In the genomic region with DNA sequence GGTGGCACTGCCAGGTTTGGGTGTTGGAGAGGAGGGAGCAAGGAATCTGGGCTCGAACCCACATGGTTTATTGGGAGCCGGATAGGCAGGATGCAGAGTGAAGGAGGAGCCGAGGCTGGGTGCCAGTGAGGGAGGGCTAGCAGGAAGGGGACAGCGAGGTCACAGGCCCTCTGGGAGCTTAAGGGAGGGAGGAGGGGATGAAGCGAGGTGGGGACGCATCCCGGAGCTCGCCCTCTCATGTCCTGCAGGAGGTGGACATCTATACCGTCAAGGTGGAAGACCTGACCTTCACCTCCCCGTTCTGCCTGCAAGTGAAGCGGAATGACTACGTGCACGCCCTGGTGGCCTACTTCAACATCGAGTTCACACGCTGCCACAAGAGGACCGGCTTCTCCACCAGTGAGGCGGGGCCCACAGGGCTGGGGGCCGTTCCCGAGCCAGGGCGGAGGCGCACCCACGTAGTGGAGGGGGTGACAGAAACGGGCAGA, we compare ENCODE assay signal across 24 cellular contexts. TPM values are rescaled to one million over a fixed set of nuclear protein-coding genes. Genes with fewer than 3 reads are reported as not detected.
A peak's percentile ranks its signal among the peaks of the same experiment; 100 is the strongest.
DNase-seq lines count a peak whose midpoint lies in the region; ATAC-seq, FAIRE-seq and TF ChIP-seq lines count a peak whose summit lies in the region.
"Had no signal": no experiment of that assay in that cellular context is flagged by ENCODE, and none has a peak within 500 bp of the region (broad histone marks: within the 10 kb centered on the region; RNA-seq: fewer than 3 reads in every experiment).

No MANE protein-coding gene starts in this region.

- H3F3A ChIP-seq in GM23338 (replicated peaks; ENCODE audit: low read depth), result peaks cover 74% of the 10 kb centered on the region

- no TSS peak for BruUV-seq in K562 (replicated peaks; lab: Mats Ljungman, UMichigan)

- H4K20me1 ChIP-seq in GM23338 (replicated peaks; ENCODE audit: insufficient read depth) (peaks cover 54% of the 10 kb centered on the region), K562 (replicated peaks; ENCODE audit: control insufficient read depth, insufficient read depth, low read length) (peaks cover 5% of the 10 kb centered on the region; the same call in 1 of the 2 replicates)

- H3K9me3 ChIP-seq in K562 (replicated peaks; ENCODE audit: control insufficient read depth, insufficient read depth, low read depth, low read length), result no peaks in the 10 kb centered on the region
- no peaks in the 10 kb centered on the region for H3K9me3 ChIP-seq in spleen
- H3K9me3 ChIP-seq: prostate gland, vagina had no signal

- CTCF ChIA-PET in activated naive CD4-positive, alpha-beta T cell treated with anti-CD3 and anti-CD28 coated beads, Interleukin-2, amount 10 ng/mL, durations not matched to agents 7 days and 5 days (lab: Charles Lee), result interaction anchor here (1.7 kb wide), 2 partner anchors 10 to 179 kb away, joined by 4 to 5 read pairs; no protein-coding TSS in a partner anchor
- CTCF ChIA-PET in K562 (lab: Yijun Ruan, JAX; ENCODE audit: low intra/inter-chr PET ratio), result no interaction called here

- H3K79me2 ChIP-seq in GM23338 (replicated peaks; ENCODE audit: insufficient read depth) (peaks cover 35% of the 10 kb centered on the region), K562 (ENCODE audit: control insufficient read depth, insufficient read depth, low read length) (peaks cover 13% of the 10 kb centered on the region)

- H3K9ac ChIP-seq in K562 (ENCODE audit: insufficient read depth in 1 of 2, low read depth in 2 of 2, low read length in 2 of 2), result no peak overlapping the region

- H2AFZ ChIP-seq in GM23338 (no peak overlapping the region), K562 (ENCODE audit: low read depth, low read length) (no peak overlapping the region)

- no peak for DNase-seq in activated naive CD4-positive, alpha-beta T cell treated with anti-CD3 and anti-CD28 coated beads, Interleukin-2, amount 10 ng/mL, durations not matched to agents 7 days and 5 days
- DNase-seq in GM23338 (ENCODE audit: low spot score) (no peak), K562 (ENCODE audit: extremely low read depth in 1 of 4, low spot score in 3 of 4) (no peak), spleen (peak; percentile 84), dermis blood vessel endothelial cell (no peak), GM13976 (ENCODE audit: low spot score) (no peak)
- DNase-seq in stimulated activated CD4-positive, alpha-beta T cell treated with anti-CD3 and anti-CD28 coated beads, Interleukin-4, amount 100 ng/mL, for 1 hour, result no peak
- DNase-seq: activated CD8-positive, alpha-beta memory T cell treated with anti-CD3 and anti-CD28 coated beads, Interleukin-2, amount 50 U/mL, for 48 hours; activated effector memory CD4-positive, alpha-beta T cell treated with anti-CD3 and anti-CD28 coated beads, Interleukin-2, amount 50 U/mL, for 16 hours; amniotic stem cell; effector memory CD8-positive, alpha-beta T cell; midbrain; MV-4-11; NCI-H187; NCI-H774; SIG-M5; small intestine; stimulated activated CD4-positive, alpha-beta T cell treated with anti-CD3 and anti-CD28 coated beads, Interleukin-2, amount 100 ng/mL, for 48 hours; T-cell had no signal

- WGBS in K562 (ENCODE audit: insufficient coverage, low coverage, missing lambda C conversion rate), result 98% methylated on average over 21 of the region's 23 CpGs
- whole genome bisulfite sequencing in spleen, 5 donors, result 59 to 76% (median 72%) methylated on average over 19 to 23 of the region's 23 CpGs

- H3K9me3 Mint-ChIP-seq in activated naive CD4-positive, alpha-beta T cell treated with anti-CD3 and anti-CD28 coated beads, Interleukin-2, amount 50 U/mL, for 24 hours, result no peaks in the 10 kb centered on the region
- no peaks in the 10 kb centered on the region for H3K9me3 Mint-ChIP-seq in activated naive CD4-positive, alpha-beta T cell treated with anti-CD3 and anti-CD28 coated beads, Interleukin-2, amount 10 ng/mL, durations not matched to agents 7 days and 5 days
- peaks cover 7% of the 10 kb centered on the region for H3K9me3 Mint-ChIP-seq in GM23338
- H3K9me3 Mint-ChIP-seq: effector memory CD8-positive, alpha-beta T cell; nephron; T-cell had no signal

- no peak for FAIRE-seq in K562 (lab: Jason Lieb, UNC)
- FAIRE-seq: small intestine had no signal

- peaks cover 28% of the 10 kb centered on the region for H3K4me1 Mint-ChIP-seq in activated naive CD4-positive, alpha-beta T cell treated with anti-CD3 and anti-CD28 coated beads, Interleukin-2, amount 50 U/mL, for 24 hours
- peaks cover 26% of the 10 kb centered on the region for H3K4me1 Mint-ChIP-seq in activated naive CD4-positive, alpha-beta T cell treated with anti-CD3 and anti-CD28 coated beads, Interleukin-2, amount 10 ng/mL, durations not matched to agents 7 days and 5 days
- H3K4me1 Mint-ChIP-seq in GM23338, result peaks cover 49% of the 10 kb centered on the region

- H3K4me1 ChIP-seq in GM23338 (ENCODE audit: insufficient read depth) (peaks cover 23% of the 10 kb centered on the region), K562 (replicated peaks in 1 of 2; ENCODE audit: control insufficient read depth in 2 of 2, insufficient read depth in 2 of 2, low read length in 2 of 2) (peaks cover 2 to 69% of the 10 kb centered on the region in 2 experiments; a peak in 2 of 5 replicates), spleen (peaks cover 17 to 81% (median 45%) of the 10 kb centered on the region in 6 donors)
- H3K4me1 ChIP-seq: prostate gland had no signal

- TF ChIP-seq POLR2A in K562 (conservative IDR thresholded peaks at IDR 0.05), result peak; percentile 53; the same call in 1 of the 2 replicates
- no peak for TF ChIP-seq POLR2A in spleen (IDR thresholded peaks at IDR 0.05)

- H3K27ac ChIP-seq in GM23338 (ENCODE audit: low read depth) (no peak overlapping the region), K562 (ENCODE audit: extremely low read depth, low read depth, low read length) (no peak overlapping the region), spleen (peak overlapping the region in 7 of 8 donors; percentile 9 to 83 (median 79))
- H3K27ac ChIP-seq: HL-60, prostate gland, vagina had no signal

- in situ Hi-C loops in K562 (cut with MboI) (no loop called here), GM13976 (cut with MboI; ENCODE audit: low sequenced_read_pairs, unreplicated experiment) (no loop called here)

- H3K27me3 ChIP-seq in GM23338 (ENCODE audit: insufficient read depth) (no peaks in the 10 kb centered on the region), K562 (ENCODE audit: control insufficient read depth in 2 of 2, insufficient read depth in 2 of 2, low read length in 2 of 2) (no peaks in the 10 kb centered on the region), spleen (replicated peaks in 1 of 7) (peaks cover 0 to 19% (median 13%) of the 10 kb centered on the region in 7 donors)
- H3K27me3 ChIP-seq: vagina had no signal

- POLR2A ChIA-PET in K562 (lab: Yijun Ruan, JAX), result interaction anchor here (0.7 to 1.0 kb wide), 3 partner anchors 9 to 27 kb away, joined by 3 to 8 read pairs (median 3); partner anchors contain the start of gene PRMT1

- H3K4me3 ChIP-seq in GM23338, result no peak overlapping the region
- no peak overlapping the region for H3K4me3 ChIP-seq in K562
- H3K4me3 ChIP-seq in spleen, result peak overlapping the region in 2 of 8 donors; percentile 2 to 72
- H3K4me3 ChIP-seq: prostate gland, vagina had no signal

- no peak for TF ChIP-seq CTCF in GM23338 (conservative IDR thresholded peaks at IDR 0.05; ENCODE audit: low read depth in 2 of 2)
- TF ChIP-seq CTCF in K562 (IDR thresholded peaks at IDR 0.05 in 2 of 3, conservative IDR thresholded peaks at IDR 0.05 in 1 of 3; ENCODE audit: insufficient read depth in 2 of 3, low read depth in 1 of 3, low read length in 3 of 3), result no peak
- no peak for TF ChIP-seq CTCF in spleen (IDR thresholded peaks at IDR 0.05 in 8 of 11, conservative IDR thresholded peaks at IDR 0.05 in 3 of 11)
- no peak for TF ChIP-seq CTCF in GM13976 (IDR thresholded peaks at IDR 0.05; ENCODE audit: borderline replicate concordance, control extremely low read depth, extremely low read depth, insufficient read depth, missing control alignments)

- no peak for TF ChIP-seq EP300 in K562 (IDR thresholded peaks at IDR 0.05; ENCODE audit: low read length)

- H3K9me1 ChIP-seq in K562 (ENCODE audit: control insufficient read depth, insufficient read depth, low read length), result peaks cover 3% of the 10 kb centered on the region

- peaks cover 43% of the 10 kb centered on the region for H3K36me3 ChIP-seq in GM23338 (ENCODE audit: insufficient read depth)
- H3K36me3 ChIP-seq in K562 (ENCODE audit: control insufficient read depth, insufficient read depth, low read length), result peaks cover 84% of the 10 kb centered on the region
- peaks cover 4 to 82% (median 61%) of the 10 kb centered on the region in 6 donors for H3K36me3 ChIP-seq in spleen

- peaks cover 11% of the 10 kb centered on the region for H3K36me3 Mint-ChIP-seq in activated naive CD4-positive, alpha-beta T cell treated with anti-CD3 and anti-CD28 coated beads, Interleukin-2, amount 50 U/mL, for 24 hours
- peaks cover 48% of the 10 kb centered on the region for H3K36me3 Mint-ChIP-seq in activated naive CD4-positive, alpha-beta T cell treated with anti-CD3 and anti-CD28 coated beads, Interleukin-2, amount 10 ng/mL, durations not matched to agents 7 days and 5 days
- H3K36me3 Mint-ChIP-seq in GM23338 (ENCODE audit: low read depth), result peaks cover 69% of the 10 kb centered on the region

- no peak for TF ChIP-seq RAD21 in K562 (CRISPR knock-in tag; conservative IDR thresholded peaks at IDR 0.05 in 1 of 2, IDR thresholded peaks at IDR 0.05 in 1 of 2)

- H3K4me3 Mint-ChIP-seq in activated naive CD4-positive, alpha-beta T cell treated with anti-CD3 and anti-CD28 coated beads, Interleukin-2, amount 50 U/mL, for 24 hours, result no peak overlapping the region
- H3K4me3 Mint-ChIP-seq in activated naive CD4-positive, alpha-beta T cell treated with anti-CD3 and anti-CD28 coated beads, Interleukin-2, amount 10 ng/mL, durations not matched to agents 7 days and 5 days, result no peak overlapping the region
- no peak overlapping the region; the same call in 2 of the 3 replicates for H3K4me3 Mint-ChIP-seq in GM23338
- H3K4me3 Mint-ChIP-seq: effector memory CD8-positive, alpha-beta T cell; nephron; T-cell had no signal

- no peak for ATAC-seq in GM23338
- ATAC-seq in K562, result no peak
- ATAC-seq: effector memory CD8-positive, alpha-beta T cell; T-cell had no signal

- H3K9me2 ChIP-seq in GM23338 (ENCODE audit: insufficient read depth), result no peaks in the 10 kb centered on the region

- peaks cover 3% of the 10 kb centered on the region for H3K27me3 Mint-ChIP-seq in activated naive CD4-positive, alpha-beta T cell treated with anti-CD3 and anti-CD28 coated beads, Interleukin-2, amount 50 U/mL, for 24 hours
- peaks cover 13% of the 10 kb centered on the region for H3K27me3 Mint-ChIP-seq in activated naive CD4-positive, alpha-beta T cell treated with anti-CD3 and anti-CD28 coated beads, Interleukin-2, amount 10 ng/mL, durations not matched to agents 7 days and 5 days
- peaks cover 38% of the 10 kb centered on the region for H3K27me3 Mint-ChIP-seq in GM23338 (ENCODE audit: insufficient read depth, low read depth, poor library complexity)

- H3K4me2 ChIP-seq in GM23338 (no peak overlapping the region), K562 (ENCODE audit: insufficient read depth, low read length) (no peak overlapping the region)

- intact Hi-C loops in K562 (cut with micrococcal nuclease), result loop anchor here (2.0 kb wide), 1 partner anchor 75 kb away; no protein-coding TSS in a partner anchor
- intact Hi-C loops in spleen (cut with DNase I; ENCODE audit: low total_unique reads), result no loop called here

- H3K27ac Mint-ChIP-seq in activated naive CD4-positive, alpha-beta T cell treated with anti-CD3 and anti-CD28 coated beads, Interleukin-2, amount 50 U/mL, for 24 hours, result peak overlapping the region; percentile 74
- no peak overlapping the region for H3K27ac Mint-ChIP-seq in activated naive CD4-positive, alpha-beta T cell treated with anti-CD3 and anti-CD28 coated beads, Interleukin-2, amount 10 ng/mL, durations not matched to agents 7 days and 5 days
- peak overlapping the region; percentile 36; the same call in 1 of the 2 replicates for H3K27ac Mint-ChIP-seq in GM23338
- H3K27ac Mint-ChIP-seq: effector memory CD8-positive, alpha-beta T cell; T-cell had no signal

RNA-seq across cellular contexts. Expression of gene ADM5, which starts 3.5 kb away (rescaled TPM):
- total RNA-seq in GM23338 (2014; rRNA removed; shearing (Covaris generic)), result 3.1 and 5.7 TPM in 2 replicates
- polyA plus RNA-seq in GM23338 (2016; fragmentation: Nextera tagmentation; extraction: Ambion mirVana) (2.6 and 2.8 TPM in 2 replicates), K562 (2011; rRNA removed) (1.3 and 2.2 TPM in 2 replicates), K562 (2014; fragmentation: Illumina TruSeq; extraction: Trizol) (2.1 and 2.7 TPM in 2 replicates), K562 (2014; fragmentation: Nextera tagmentation; extraction: Ambion mirVana) (under 1 TPM in 1 of 2 experiments, not detected in 1; 0.13 TPM), K562 (2014; rRNA removed) (5.7 and 8.4 TPM in 2 replicates), spleen (1 to 10 TPM; 1.5 to 3.6 (median 3.5) TPM)
- total RNA-seq in K562 (2011; cell fraction: chromatin; rRNA removed; ENCODE audit: low replicate concordance), result 13.0 and 50.8 TPM in 2 replicates
- total RNA-seq in K562 (2011; cell fraction: nucleolus; rRNA removed), result 29.6 and 33.4 TPM in 2 replicates
- total RNA-seq in K562 (2011; cell fraction: nucleoplasm; rRNA removed), result 21.0 and 23.9 TPM in 2 replicates
- total RNA-seq in K562 (2014; rRNA removed) (2.4 and 2.7 TPM in 2 replicates), K562 (2014; rRNA removed; fragmentation: Illumina TruSeq; extraction: Trizol) (0.32 and 0.47 TPM in 2 replicates), K562 (2015; rRNA removed; fragmentation: Illumina TruSeq; extraction: Trizol) (1.9 and 2.4 TPM in 2 replicates), K562 (2021) (5.4 and 7.0 TPM in 2 replicates), spleen (10 to 100 TPM in 1 of 7 donors, 1 to 10 TPM in 6; 1.4 to 14.2 (median 5.0) TPM), dermis blood vessel endothelial cell (0.70 and 1.5 TPM in 2 replicates)
- polyA plus RNA-seq in K562 (2011; cell fraction: cytosol; rRNA removed), result 1.8 and 4.7 TPM in 2 replicates
- 24.4 and 55.5 TPM in 2 replicates for polyA plus RNA-seq in K562 (2011; cell fraction: nucleus; rRNA removed)
- polyA plus RNA-seq in K562 (2012), result 3.6 and 4.4 TPM in 2 replicates
- polyA minus RNA-seq in K562 (2011; rRNA and poly(A)+ RNA removed), result 0.15 and 0.60 TPM in 2 replicates
- 1.0 and 1.3 TPM in 2 replicates for polyA minus RNA-seq in K562 (2011; cell fraction: cytosol; rRNA and poly(A)+ RNA removed)
- 6.1 and 6.9 TPM in 2 replicates for polyA minus RNA-seq in K562 (2011; cell fraction: nucleus; rRNA and poly(A)+ RNA removed)

RNA-seq across cellular contexts. Expression of gene CPT1C, which starts 5.0 kb away (rescaled TPM):
- 46.8 and 63.4 TPM in 2 replicates for total RNA-seq in GM23338 (2014; rRNA removed; shearing (Covaris generic))
- polyA plus RNA-seq in GM23338 (2016; fragmentation: Nextera tagmentation; extraction: Ambion mirVana) (77.3 and 79.3 TPM in 2 replicates), K562 (2011; rRNA removed) (1.9 and 3.6 TPM in 2 replicates), K562 (2014; fragmentation: Illumina TruSeq; extraction: Trizol) (4.8 and 5.1 TPM in 2 replicates), K562 (2014; fragmentation: Nextera tagmentation; extraction: Ambion mirVana) (10 to 100 TPM; 11.5 to 12.3 TPM), K562 (2014; rRNA removed) (2.1 and 4.0 TPM in 2 replicates), spleen (10 to 100 TPM in 2 of 3 donors, 1 to 10 TPM in 1; 5.2 to 15.7 (median 11.8) TPM)
- 2.6 and 5.2 TPM in 2 replicates for total RNA-seq in K562 (2011; cell fraction: chromatin; rRNA removed; ENCODE audit: low replicate concordance)
- 3.6 and 3.7 TPM in 2 replicates for total RNA-seq in K562 (2011; cell fraction: nucleolus; rRNA removed)
- 1.8 and 3.9 TPM in 2 replicates for total RNA-seq in K562 (2011; cell fraction: nucleoplasm; rRNA removed)
- total RNA-seq in K562 (2014; rRNA removed) (2.5 and 2.7 TPM in 2 replicates), K562 (2014; rRNA removed; fragmentation: Illumina TruSeq; extraction: Trizol) (1.9 and 3.0 TPM in 2 replicates), K562 (2015; rRNA removed; fragmentation: Illumina TruSeq; extraction: Trizol) (2.1 and 2.8 TPM in 2 replicates), K562 (2021) (3.1 and 4.4 TPM in 2 replicates), spleen (10 to 100 TPM in 5 of 7 donors, 1 to 10 TPM in 2; 6.8 to 17.0 (median 16.4) TPM), dermis blood vessel endothelial cell (19.1 and 19.5 TPM in 2 replicates)
- 4.7 and 7.4 TPM in 2 replicates for polyA plus RNA-seq in K562 (2011; cell fraction: cytosol; rRNA removed)
- 3.6 and 4.2 TPM in 2 replicates for polyA plus RNA-seq in K562 (2011; cell fraction: nucleus; rRNA removed)
- 5.1 and 6.1 TPM in 2 replicates for polyA plus RNA-seq in K562 (2012)
- polyA minus RNA-seq in K562 (2011; rRNA and poly(A)+ RNA removed), result 0.53 and 0.96 TPM in 2 replicates
- not detected in 2 replicates for polyA minus RNA-seq in K562 (2011; cell fraction: cytosol; rRNA and poly(A)+ RNA removed)
- 0.27 and 2.1 TPM in 2 replicates for polyA minus RNA-seq in K562 (2011; cell fraction: nucleus; rRNA and poly(A)+ RNA removed)

RNA-seq across cellular contexts. Expression of gene PRMT1, which starts 8.8 kb away (rescaled TPM):
- 700 and 762 TPM in 2 replicates for total RNA-seq in GM23338 (2014; rRNA removed; shearing (Covaris generic))
- polyA plus RNA-seq in GM23338 (2016; fragmentation: Nextera tagmentation; extraction: Ambion mirVana), result 587 and 590 TPM in 2 replicates
- total RNA-seq in K562 (2011; cell fraction: chromatin; rRNA removed; ENCODE audit: low replicate concordance), result 329 and 693 TPM in 2 replicates
- total RNA-seq in K562 (2011; cell fraction: nucleolus; rRNA removed), result 420 and 469 TPM in 2 replicates
- 336 and 338 TPM in 2 replicates for total RNA-seq in K562 (2011; cell fraction: nucleoplasm; rRNA removed)
- 371 and 483 TPM in 2 replicates for total RNA-seq in K562 (2014; rRNA removed)
- 132 and 169 TPM in 2 replicates for total RNA-seq in K562 (2014; rRNA removed; fragmentation: Illumina TruSeq; extraction: Trizol)
- total RNA-seq in K562 (2015; rRNA removed; fragmentation: Illumina TruSeq; extraction: Trizol), result 326 and 337 TPM in 2 replicates
- 324 and 326 TPM in 2 replicates for total RNA-seq in K562 (2021)
- 407 and 436 TPM in 2 replicates for polyA plus RNA-seq in K562 (2011; rRNA removed)
- 562 and 863 TPM in 2 replicates for polyA plus RNA-seq in K562 (2011; cell fraction: cytosol; rRNA removed)
- polyA plus RNA-seq in K562 (2011; cell fraction: nucleus; rRNA removed), result 575 and 667 TPM in 2 replicates
- polyA plus RNA-seq in K562 (2012), result 194 and 423 TPM in 2 replicates
- 446 and 465 TPM in 2 replicates for polyA plus RNA-seq in K562 (2014; fragmentation: Illumina TruSeq; extraction: Trizol)
- polyA plus RNA-seq in K562 (2014; fragmentation: Nextera tagmentation; extraction: Ambion mirVana), result 10 to 100 TPM; 13.3 to 74.0 TPM
- polyA plus RNA-seq in K562 (2014; rRNA removed), result 464 and 510 TPM in 2 replicates
- polyA minus RNA-seq in K562 (2011; rRNA and poly(A)+ RNA removed), result 337 and 429 TPM in 2 replicates
- 187 and 188 TPM in 2 replicates for polyA minus RNA-seq in K562 (2011; cell fraction: cytosol; rRNA and poly(A)+ RNA removed)
- 171 and 244 TPM in 2 replicates for polyA minus RNA-seq in K562 (2011; cell fraction: nucleus; rRNA and poly(A)+ RNA removed)
- total RNA-seq in spleen, result 100 to 1,000 TPM; 108 to 136 (median 115) TPM
- polyA plus RNA-seq in spleen, result 100 to 1,000 TPM; 114 to 175 (median 134) TPM
- total RNA-seq in dermis blood vessel endothelial cell, result 282 and 338 TPM in 2 replicates

RNA-seq across cellular contexts. Expression of gene BCL2L12, which starts 20.2 kb away (rescaled TPM):
- 30.6 and 61.3 TPM in 2 replicates for total RNA-seq in GM23338 (2014; rRNA removed; shearing (Covaris generic))
- polyA plus RNA-seq in GM23338 (2016; fragmentation: Nextera tagmentation; extraction: Ambion mirVana) (102 and 114 TPM in 2 replicates), K562 (2011; rRNA removed) (81.2 and 95.3 TPM in 2 replicates), K562 (2014; fragmentation: Illumina TruSeq; extraction: Trizol) (85.6 and 184 TPM in 2 replicates), K562 (2014; fragmentation: Nextera tagmentation; extraction: Ambion mirVana) (1 to 10 TPM; 7.4 to 7.5 TPM), K562 (2014; rRNA removed) (263 and 282 TPM in 2 replicates), spleen (10 to 100 TPM; 26.5 to 36.7 (median 30.1) TPM)
- 31.5 and 83.3 TPM in 2 replicates for total RNA-seq in K562 (2011; cell fraction: chromatin; rRNA removed; ENCODE audit: low replicate concordance)
- 79.4 and 85.7 TPM in 2 replicates for total RNA-seq in K562 (2011; cell fraction: nucleolus; rRNA removed)
- 47.0 and 50.7 TPM in 2 replicates for total RNA-seq in K562 (2011; cell fraction: nucleoplasm; rRNA removed)
- total RNA-seq in K562 (2014; rRNA removed) (128 and 169 TPM in 2 replicates), K562 (2014; rRNA removed; fragmentation: Illumina TruSeq; extraction: Trizol) (17.0 and 18.8 TPM in 2 replicates), K562 (2015; rRNA removed; fragmentation: Illumina TruSeq; extraction: Trizol) (26.5 and 29.4 TPM in 2 replicates), K562 (2021) (183 and 185 TPM in 2 replicates), spleen (10 to 100 TPM in 6 of 7 donors, 1 to 10 TPM in 1; 7.8 to 26.6 (median 16.3) TPM), dermis blood vessel endothelial cell (3.1 and 9.2 TPM in 2 replicates)
- 132 and 350 TPM in 2 replicates for polyA plus RNA-seq in K562 (2011; cell fraction: cytosol; rRNA removed)
- polyA plus RNA-seq in K562 (2011; cell fraction: nucleus; rRNA removed), result 132 and 212 TPM in 2 replicates
- 164 and 177 TPM in 2 replicates for polyA plus RNA-seq in K562 (2012)
- polyA minus RNA-seq in K562 (2011; rRNA and poly(A)+ RNA removed), result 8.8 and 10.7 TPM in 2 replicates
- 29.2 and 36.0 TPM in 2 replicates for polyA minus RNA-seq in K562 (2011; cell fraction: cytosol; rRNA and poly(A)+ RNA removed)
- polyA minus RNA-seq in K562 (2011; cell fraction: nucleus; rRNA and poly(A)+ RNA removed), result 22.6 and 24.0 TPM in 2 replicates

RNA-seq across cellular contexts. Expression of gene IRF3, which starts 20.2 kb away (rescaled TPM):
- total RNA-seq in GM23338 (2014; rRNA removed; shearing (Covaris generic)), result 89.3 and 164 TPM in 2 replicates
- polyA plus RNA-seq in GM23338 (2016; fragmentation: Nextera tagmentation; extraction: Ambion mirVana), result 57.4 and 72.4 TPM in 2 replicates
- total RNA-seq in K562 (2011; cell fraction: chromatin; rRNA removed; ENCODE audit: low replicate concordance), result 63.4 and 152 TPM in 2 replicates
- total RNA-seq in K562 (2011; cell fraction: nucleolus; rRNA removed), result 90.7 and 93.9 TPM in 2 replicates
- 78.8 and 106 TPM in 2 replicates for total RNA-seq in K562 (2011; cell fraction: nucleoplasm; rRNA removed)
- total RNA-seq in K562 (2014; rRNA removed), result 113 and 160 TPM in 2 replicates
- 28.5 and 40.9 TPM in 2 replicates for total RNA-seq in K562 (2014; rRNA removed; fragmentation: Illumina TruSeq; extraction: Trizol)
- total RNA-seq in K562 (2015; rRNA removed; fragmentation: Illumina TruSeq; extraction: Trizol), result 64.0 and 65.4 TPM in 2 replicates
- total RNA-seq in K562 (2021), result 125 and 132 TPM in 2 replicates
- 54.5 and 66.4 TPM in 2 replicates for polyA plus RNA-seq in K562 (2011; rRNA removed)
- 56.8 and 134 TPM in 2 replicates for polyA plus RNA-seq in K562 (2011; cell fraction: cytosol; rRNA removed)
- polyA plus RNA-seq in K562 (2011; cell fraction: nucleus; rRNA removed), result 106 and 215 TPM in 2 replicates
- 119 and 139 TPM in 2 replicates for polyA plus RNA-seq in K562 (2012)
- polyA plus RNA-seq in K562 (2014; fragmentation: Illumina TruSeq; extraction: Trizol), result 118 and 119 TPM in 2 replicates
- polyA plus RNA-seq in K562 (2014; fragmentation: Nextera tagmentation; extraction: Ambion mirVana), result 10 to 100 TPM in 1 of 2 experiments, 1 to 10 TPM in 1; 7.5 to 11.6 TPM
- polyA plus RNA-seq in K562 (2014; rRNA removed), result 118 and 145 TPM in 2 replicates
- polyA minus RNA-seq in K562 (2011; rRNA and poly(A)+ RNA removed), result 11.1 and 16.9 TPM in 2 replicates
- polyA minus RNA-seq in K562 (2011; cell fraction: cytosol; rRNA and poly(A)+ RNA removed), result 36.4 and 44.4 TPM in 2 replicates
- polyA minus RNA-seq in K562 (2011; cell fraction: nucleus; rRNA and poly(A)+ RNA removed), result 13.9 and 17.5 TPM in 2 replicates
- 100 to 1,000 TPM in 4 of 7 donors, 10 to 100 TPM in 3; 87.9 to 150 (median 127) TPM for total RNA-seq in spleen
- polyA plus RNA-seq in spleen, result 100 to 1,000 TPM; 127 to 294 (median 276) TPM
- 47.3 and 79.9 TPM in 2 replicates for total RNA-seq in dermis blood vessel endothelial cell

Comparison
In these comparisons a context has a peak if more than half of its experiments do, and no peak if none do; other contexts are left out.
1. H3K27ac ChIP-seq: peak in spleen (7 of 8); none in GM23338 (single experiment) and K562 (single experiment).